ENCODE assay signal across 24 cellular contexts in the genomic region with DNA sequence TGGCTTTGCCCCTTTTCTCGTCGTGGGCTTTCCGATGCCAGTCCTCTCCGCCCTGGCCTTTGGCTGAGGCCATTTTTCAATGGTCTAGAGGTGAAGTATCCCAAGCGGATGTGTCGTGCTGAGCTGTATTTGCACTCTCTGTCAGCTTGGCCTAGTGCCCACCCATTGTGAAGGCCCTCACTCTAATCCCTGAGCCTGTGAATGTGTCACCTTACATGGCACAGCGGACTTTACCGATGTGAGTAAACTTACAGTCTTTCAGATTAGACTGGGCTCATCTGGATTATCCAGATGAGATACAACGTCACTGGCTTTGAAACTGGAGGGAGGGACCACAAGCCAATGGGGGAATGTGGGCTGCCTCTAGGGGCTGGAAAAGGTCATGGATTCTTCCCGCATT.
"Had no signal": no experiment of that assay in that cellular context is flagged by ENCODE, and none has a peak within 500 bp of the region (broad histone marks: within the 10 kb centered on the region; RNA-seq: fewer than 3 reads in every experiment).

No MANE protein-coding gene starts in this region.

- H3K4me1 ChIP-seq: lower lobe of right lung, neural progenitor cell had no signal

- H3K27ac Mint-ChIP-seq: activated CD4-positive, alpha-beta memory T cell treated with anti-CD3 and anti-CD28 coated beads for 36 hours; activated CD4-positive, alpha-beta T cell treated with anti-CD3 and anti-CD28 coated beads, Interleukin-2, amount 10 ng/mL, durations not matched to agents 24 days and 14 days; activated T-cell treated with anti-CD3 and anti-CD28 coated beads, Interleukin-2, amount 50 U/mL, for 24 hours; activated T-helper 17 cell treated with anti-CD3 and anti-CD28 coated beads, Interleukin-2, amount 50 U/mL, for 72 hours; endodermal cell; T-helper 17 cell had no signal

- H3K27me3 Mint-ChIP-seq: activated CD4-positive, alpha-beta memory T cell treated with anti-CD3 and anti-CD28 coated beads for 36 hours; activated CD4-positive, alpha-beta T cell treated with anti-CD3 and anti-CD28 coated beads, Interleukin-2, amount 10 ng/mL, durations not matched to agents 24 days and 14 days; activated T-helper 17 cell treated with anti-CD3 and anti-CD28 coated beads, Interleukin-2, amount 50 U/mL, for 72 hours had no signal

- H3K36me3 ChIP-seq: brain microvascular endothelial cell, lower lobe of right lung, neural progenitor cell, suprapubic skin, tibial artery had no signal

- H3K4me3 Mint-ChIP-seq: activated CD4-positive, alpha-beta memory T cell treated with anti-CD3 and anti-CD28 coated beads for 36 hours; activated CD4-positive, alpha-beta T cell treated with anti-CD3 and anti-CD28 coated beads, Interleukin-2, amount 10 ng/mL, durations not matched to agents 24 days and 14 days; activated T-cell treated with anti-CD3 and anti-CD28 coated beads, Interleukin-2, amount 50 U/mL, for 24 hours; activated T-helper 17 cell treated with anti-CD3 and anti-CD28 coated beads, Interleukin-2, amount 50 U/mL, for 72 hours; endodermal cell; neural progenitor cell; T-helper 17 cell had no signal

- H3K9ac ChIP-seq: neural progenitor cell had no signal

- H3K4me1 Mint-ChIP-seq: activated CD4-positive, alpha-beta T cell treated with anti-CD3 and anti-CD28 coated beads, Interleukin-2, amount 10 ng/mL, durations not matched to agents 24 days and 14 days; activated T-helper 17 cell treated with anti-CD3 and anti-CD28 coated beads, Interleukin-2, amount 50 U/mL, for 72 hours; endodermal cell; T-helper 17 cell had no signal

- H3K36me3 Mint-ChIP-seq: activated CD4-positive, alpha-beta memory T cell treated with anti-CD3 and anti-CD28 coated beads for 36 hours; neural progenitor cell had no signal

- DNase-seq: activated CD4-positive, alpha-beta memory T cell treated with anti-CD3 and anti-CD28 coated beads for 36 hours; activated CD4-positive, alpha-beta T cell treated with anti-CD3 and anti-CD28 coated beads, Interleukin-2, amount 10 ng/mL, durations not matched to agents 24 days and 14 days; activated CD4-positive, CD25-positive, alpha-beta regulatory T cell treated with anti-CD3 and anti-CD28 coated beads, Interleukin-2, amount 50 U/mL, for 72 hours; activated CD8-positive, alpha-beta memory T cell treated with anti-CD3 and anti-CD28 coated beads, Interleukin-2, amount 50 U/mL, for 4 hours; activated gamma-delta T cell treated with Interleukin-2 at 50 U/mL for 16 hours; activated naive CD4-positive, alpha-beta T cell treated with anti-CD3 and anti-CD28 coated beads, Interleukin-2, amount 50 U/mL, for 16 hours; activated T-cell treated with anti-CD3 and anti-CD28 coated beads, Interleukin-2, amount 50 U/mL, for 24 hours; amniotic stem cell; brain microvascular endothelial cell; central memory CD4-positive, alpha-beta T cell; endodermal cell; foreskin fibroblast; kidney glomerular epithelial cell; lower lobe of right lung; stimulated activated CD4-positive, alpha-beta T cell treated with anti-CD3 and anti-CD28 coated beads, Interleukin-15, amount 100 ng/mL, for 24 hours; stimulated activated naive CD4-positive, alpha-beta T cell; T-helper 17 cell; T1000; tibial artery had no signal

- H3K27ac ChIP-seq: brain microvascular endothelial cell, lower lobe of right lung, neural progenitor cell, suprapubic skin, tibial artery had no signal

- H3K27me3 ChIP-seq: brain microvascular endothelial cell, neural progenitor cell, suprapubic skin, tibial artery had no signal

- H3K4me3 ChIP-seq: lower lobe of right lung, neural progenitor cell, suprapubic skin, tibial artery had no signal

- H3K4me2 ChIP-seq: neural progenitor cell had no signal

- ATAC-seq: activated T-helper 17 cell treated with anti-CD3 and anti-CD28 coated beads, Interleukin-2, amount 50 U/mL, for 72 hours; esophagus mucosa; left lobe of liver; lower lobe of right lung; T-helper 17 cell had no signal

- H3K9me3 ChIP-seq: suprapubic skin had no signal

- H2AFZ ChIP-seq: neural progenitor cell had no signal

- H3K9me3 Mint-ChIP-seq: activated CD4-positive, alpha-beta memory T cell treated with anti-CD3 and anti-CD28 coated beads for 36 hours; activated T-cell treated with anti-CD3 and anti-CD28 coated beads, Interleukin-2, amount 50 U/mL, for 24 hours; activated T-helper 17 cell treated with anti-CD3 and anti-CD28 coated beads, Interleukin-2, amount 50 U/mL, for 72 hours; endodermal cell had no signal
